ENCODE assay signal across 8 cellular contexts in genomic region chr4:177264788-177265422, GRCh38. TPM values are rescaled to one million over a fixed set of nuclear protein-coding genes. Genes with fewer than 3 reads are reported as not detected.
"Had no signal": no experiment of that assay in that cellular context is flagged by ENCODE, and none has a peak within 500 bp of the region (broad histone marks: within the 10 kb centered on the region; RNA-seq: fewer than 3 reads in every experiment).

No MANE protein-coding gene starts in this region.

- DNase-seq: GM23248, GOT3, H7, HFFc6, KBM-7 had no signal

- H3K9ac ChIP-seq: GM23248 had no signal

- H3K4me3 ChIP-seq: GM23248, HAP-1 had no signal

- H3K27ac ChIP-seq: GM23248, HL-60 had no signal

- H3K36me3 ChIP-seq: HAP-1 had no signal

- H2AFZ ChIP-seq: GM23248 had no signal

- H3K9me3 ChIP-seq: HAP-1 had no signal

RNA-seq across cellular contexts. Expression of gene NEIL3, which starts 44.8 kb away (rescaled TPM):
- polyA plus RNA-seq: IgD-negative memory B cell had no signal
